Comparison of ENCODE assay signal across 32 cellular contexts in the genomic region with DNA sequence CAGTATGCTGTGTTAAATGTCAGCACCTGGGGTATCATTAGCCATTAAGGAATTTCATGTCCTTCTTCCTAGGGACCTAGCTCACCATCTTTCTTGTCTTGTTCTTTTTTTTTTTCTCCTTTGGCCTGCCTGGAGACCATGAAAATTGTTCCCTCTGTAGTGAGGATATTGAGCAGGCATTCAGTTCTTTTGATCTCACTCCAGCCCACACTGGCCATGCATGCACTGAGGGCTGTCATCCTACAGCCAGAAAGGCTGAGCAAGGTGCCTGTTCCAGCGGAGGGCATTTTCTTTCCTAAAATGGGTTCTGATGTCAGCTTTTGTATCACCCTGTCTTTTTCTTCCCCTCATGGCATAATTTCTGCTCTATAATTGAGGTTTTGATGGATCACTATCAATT.
"Had no signal": no experiment of that assay in that cellular context is flagged by ENCODE, and none has a peak within 500 bp of the region (broad histone marks: within the 10 kb centered on the region; RNA-seq: fewer than 3 reads in every experiment).

No MANE protein-coding gene starts in this region.

- H3K27ac Mint-ChIP-seq: activated B cell treated with CpG ODN at 0.5 μM for 24 hours; activated CD4-positive, alpha-beta memory T cell treated with anti-CD3 and anti-CD28 coated beads for 36 hours; activated CD4-positive, alpha-beta T cell treated with anti-CD3 and anti-CD28 coated beads, Interleukin-2, amount 10 ng/mL, durations not matched to agents 24 days and 14 days; activated CD8-positive, alpha-beta T cell treated with anti-CD3 and anti-CD28 coated beads for 36 hours; activated naive CD4-positive, alpha-beta T cell treated with anti-CD3 and anti-CD28 coated beads for 36 hours; activated naive CD4-positive, alpha-beta T cell treated with anti-CD3 and anti-CD28 coated beads, Interleukin-2, amount 50 U/mL, for 72 hours; activated naive CD8-positive, alpha-beta T cell treated with anti-CD3 and anti-CD28 coated beads for 36 hours; activated T-cell treated with anti-CD3 and anti-CD28 coated beads, Interleukin-2, amount 50 U/mL, for 72 hours; activated T-helper 1 cell treated with anti-CD3 and anti-CD28 coated beads, Interleukin-12 subunit alpha, Interleukin-12 subunit beta, Interleukin-2, Interleukin-4 antibody, amounts not matched to agents 30 ng/mL and 10 ng/mL and 1 ng/mL, durations not matched to agents 14 hours and 24 hours and 36 hours; activated T-helper 17 cell treated with anti-CD3 and anti-CD28 coated beads, Interleukin-2, amount 50 U/mL, for 72 hours; T-cell; T-helper 17 cell had no signal

- H3K9me3 ChIP-seq: adrenal gland, body of pancreas, breast epithelium had no signal

- H3K4me1 Mint-ChIP-seq: activated B cell treated with CpG ODN at 0.5 μM for 24 hours; activated CD4-positive, alpha-beta T cell treated with anti-CD3 and anti-CD28 coated beads, Interleukin-2, amount 10 ng/mL, durations not matched to agents 24 days and 14 days; activated naive CD8-positive, alpha-beta T cell treated with anti-CD3 and anti-CD28 coated beads for 36 hours; activated T-helper 17 cell treated with anti-CD3 and anti-CD28 coated beads, Interleukin-2, amount 50 U/mL, for 72 hours; T-cell; T-helper 17 cell had no signal

- H3K9me3 Mint-ChIP-seq: activated B cell treated with CpG ODN at 0.5 μM for 24 hours; activated CD4-positive, alpha-beta memory T cell treated with anti-CD3 and anti-CD28 coated beads for 36 hours; activated CD4-positive, alpha-beta T cell treated with anti-CD3 and anti-CD28 coated beads, Interleukin-2, amount 10 ng/mL, durations not matched to agents 24 days and 14 days; activated CD8-positive, alpha-beta T cell treated with anti-CD3 and anti-CD28 coated beads for 36 hours; activated naive CD4-positive, alpha-beta T cell treated with anti-CD3 and anti-CD28 coated beads for 36 hours; activated naive CD8-positive, alpha-beta T cell treated with anti-CD3 and anti-CD28 coated beads for 36 hours; activated T-cell treated with anti-CD3 and anti-CD28 coated beads, Interleukin-2, amount 50 U/mL, for 4 hours; activated T-helper 1 cell treated with anti-CD3 and anti-CD28 coated beads, Interleukin-12 subunit alpha, Interleukin-12 subunit beta, Interleukin-2, Interleukin-4 antibody, amounts not matched to agents 30 ng/mL and 10 ng/mL and 1 ng/mL, durations not matched to agents 14 hours and 24 hours and 36 hours; activated T-helper 17 cell treated with anti-CD3 and anti-CD28 coated beads, Interleukin-2, amount 50 U/mL, for 72 hours; T-cell had no signal

- H3K4me1 ChIP-seq: adrenal gland, breast epithelium had no signal

- H3K27me3 ChIP-seq: adrenal gland, body of pancreas, brain microvascular endothelial cell, breast epithelium had no signal

- H3K4me3 ChIP-seq: adrenal gland, body of pancreas, breast epithelium had no signal

- DNase-seq: activated B cell treated with CpG ODN at 0.5 μM for 24 hours; activated CD4-positive, alpha-beta memory T cell treated with anti-CD3 and anti-CD28 coated beads for 36 hours; activated CD4-positive, alpha-beta T cell treated with anti-CD3 and anti-CD28 coated beads for 4 hours; activated CD4-positive, alpha-beta T cell treated with anti-CD3 and anti-CD28 coated beads, Interleukin-2, amount 10 ng/mL, durations not matched to agents 24 days and 14 days; activated CD4-positive, alpha-beta T cell treated with anti-CD3 and anti-CD28 coated beads, Interleukin-2, amount 50 U/mL, for 1 hour; activated CD4-positive, alpha-beta T cell treated with anti-CD3 and anti-CD28 coated beads, Interleukin-2, amount 50 U/mL, for 4 hours; activated CD4-positive, CD25-positive, alpha-beta regulatory T cell treated with anti-CD3 and anti-CD28 coated beads, Interleukin-2, amount 50 U/mL, for 72 hours; activated CD8-positive, alpha-beta memory T cell treated with anti-CD3 and anti-CD28 coated beads, Interleukin-2, amount 50 U/mL, for 4 hours; activated CD8-positive, alpha-beta T cell treated with anti-CD3 and anti-CD28 coated beads for 36 hours; activated effector memory CD4-positive, alpha-beta T cell treated with anti-CD3 and anti-CD28 coated beads, Interleukin-2, amount 50 U/mL, for 16 hours; activated gamma-delta T cell treated with Interleukin-2 at 50 U/mL for 16 hours; activated naive CD4-positive, alpha-beta T cell; activated naive CD4-positive, alpha-beta T cell treated with anti-CD3 and anti-CD28 coated beads for 36 hours; activated naive CD4-positive, alpha-beta T cell treated with anti-CD3 and anti-CD28 coated beads, Interleukin-2, amount 50 U/mL, for 16 hours; activated naive CD8-positive, alpha-beta T cell treated with anti-CD3 and anti-CD28 coated beads for 36 hours; activated T-cell treated with anti-CD3 and anti-CD28 coated beads for 4 hours; activated T-cell treated with anti-CD3 and anti-CD28 coated beads, Interleukin-2, amount 50 U/mL, for 1 hour; activated T-cell treated with anti-CD3 and anti-CD28 coated beads, Interleukin-2, amount 50 U/mL, for 4 hours; activated T-cell treated with anti-CD3 and anti-CD28 coated beads, Interleukin-2, amount 50 U/mL, for 72 hours; adrenal gland; amniotic stem cell; aorta; body of pancreas; brain microvascular endothelial cell; central memory CD4-positive, alpha-beta T cell; T-cell; T-helper 17 cell had no signal

- H3K27ac ChIP-seq: adrenal gland, body of pancreas, brain microvascular endothelial cell, breast epithelium, VCaP had no signal

- H3K36me3 Mint-ChIP-seq: activated CD4-positive, alpha-beta memory T cell treated with anti-CD3 and anti-CD28 coated beads for 36 hours; activated naive CD4-positive, alpha-beta T cell treated with anti-CD3 and anti-CD28 coated beads, Interleukin-2, amount 50 U/mL, for 72 hours; activated naive CD8-positive, alpha-beta T cell treated with anti-CD3 and anti-CD28 coated beads for 36 hours; T-cell had no signal

- H3K4me3 Mint-ChIP-seq: activated B cell treated with CpG ODN at 0.5 μM for 24 hours; activated CD4-positive, alpha-beta memory T cell treated with anti-CD3 and anti-CD28 coated beads for 36 hours; activated CD4-positive, alpha-beta T cell treated with anti-CD3 and anti-CD28 coated beads, Interleukin-2, amount 10 ng/mL, durations not matched to agents 24 days and 14 days; activated CD8-positive, alpha-beta T cell treated with anti-CD3 and anti-CD28 coated beads for 36 hours; activated naive CD4-positive, alpha-beta T cell treated with anti-CD3 and anti-CD28 coated beads for 36 hours; activated naive CD8-positive, alpha-beta T cell treated with anti-CD3 and anti-CD28 coated beads for 36 hours; activated T-cell treated with anti-CD3 and anti-CD28 coated beads, Interleukin-2, amount 50 U/mL, for 4 hours; activated T-cell treated with anti-CD3 and anti-CD28 coated beads, Interleukin-2, amount 50 U/mL, for 72 hours; activated T-helper 1 cell treated with anti-CD3 and anti-CD28 coated beads, Interleukin-12 subunit alpha, Interleukin-12 subunit beta, Interleukin-2, Interleukin-4 antibody, amounts not matched to agents 30 ng/mL and 10 ng/mL and 1 ng/mL, durations not matched to agents 14 hours and 24 hours and 36 hours; activated T-helper 17 cell treated with anti-CD3 and anti-CD28 coated beads, Interleukin-2, amount 50 U/mL, for 72 hours; T-cell; T-helper 17 cell had no signal

- H3K36me3 ChIP-seq: adrenal gland, brain microvascular endothelial cell, breast epithelium had no signal

- ATAC-seq: activated CD8-positive, alpha-beta T cell treated with anti-CD3 and anti-CD28 coated beads for 36 hours; activated naive CD4-positive, alpha-beta T cell treated with anti-CD3 and anti-CD28 coated beads, Interleukin-2, amount 50 U/mL, for 72 hours; activated T-cell treated with anti-CD3 and anti-CD28 coated beads, Interleukin-2, amount 50 U/mL, for 4 hours; activated T-cell treated with anti-CD3 and anti-CD28 coated beads, Interleukin-2, amount 50 U/mL, for 72 hours; activated T-helper 17 cell treated with anti-CD3 and anti-CD28 coated beads, Interleukin-2, amount 50 U/mL, for 72 hours; body of pancreas; T-cell; T-helper 17 cell had no signal

- H3K27me3 Mint-ChIP-seq: activated B cell treated with CpG ODN at 0.5 μM for 24 hours; activated CD4-positive, alpha-beta memory T cell treated with anti-CD3 and anti-CD28 coated beads for 36 hours; activated CD4-positive, alpha-beta T cell treated with anti-CD3 and anti-CD28 coated beads, Interleukin-2, amount 10 ng/mL, durations not matched to agents 24 days and 14 days; activated naive CD8-positive, alpha-beta T cell treated with anti-CD3 and anti-CD28 coated beads for 36 hours; T-cell had no signal
